In genomic region chr17:82611140-82612058, GRCh38 we compare ENCODE assay signal across 10 cellular contexts. TPM values are rescaled to one million over a fixed set of nuclear protein-coding genes. Genes with fewer than 3 reads are reported as not detected.
A peak's percentile ranks its signal among the peaks of the same experiment; 100 is the strongest.
DNase-seq lines count a peak whose midpoint lies in the region; ATAC-seq and TF ChIP-seq lines count a peak whose summit lies in the region.
"Had no signal": no experiment of that assay in that cellular context is flagged by ENCODE, and none has a peak within 500 bp of the region (broad histone marks: within the 10 kb centered on the region; RNA-seq: fewer than 3 reads in every experiment).

No MANE protein-coding gene starts in this region.

- ATAC-seq in right cardiac atrium (no peak), upper lobe of left lung (ENCODE audit: low FRiP score in 2 of 2) (no peak), GM21367 (IDR thresholded peaks at IDR 0.05; ENCODE audit: unreplicated experiment) (no peak)
- no peak for ATAC-seq in activated naive CD4-positive, alpha-beta T cell treated with anti-CD3 and anti-CD28 coated beads, Interleukin-2, amount 50 U/mL, for 72 hours
- ATAC-seq: activated T-helper 17 cell treated with anti-CD3 and anti-CD28 coated beads, Interleukin-2, amount 50 U/mL, for 72 hours; PC-3 had no signal

- TF ChIP-seq CTCF in upper lobe of left lung (IDR thresholded peaks at IDR 0.05): no peak

- intact Hi-C loops in right cardiac atrium (cut with DNase I): no loop called here

- no peaks in the 10 kb centered on the region for H3K4me1 Mint-ChIP-seq in immature natural killer cell
- H3K4me1 Mint-ChIP-seq: activated T-helper 17 cell treated with anti-CD3 and anti-CD28 coated beads, Interleukin-2, amount 50 U/mL, for 72 hours had no signal

- H3K4me3 ChIP-seq in SK-N-MC: peak overlapping the region; percentile 34; the same call in 1 of the 2 replicates
- no peak overlapping the region for H3K4me3 ChIP-seq in right cardiac atrium (ENCODE audit: low read length)
- H3K4me3 ChIP-seq in upper lobe of left lung: no peak overlapping the region

- peaks cover 0 to 1% (median 1%) of the 10 kb centered on the region in 3 donors for H3K27me3 Mint-ChIP-seq in immature natural killer cell (ENCODE audit: low read depth in 3 of 3)
- H3K27me3 Mint-ChIP-seq: activated T-helper 17 cell treated with anti-CD3 and anti-CD28 coated beads, Interleukin-2, amount 50 U/mL, for 72 hours had no signal

- TF ChIP-seq EP300 in upper lobe of left lung (IDR thresholded peaks at IDR 0.05): no peak

- DNase-seq in COLO668 (lab: John Stamatoyannopoulos, UW; ENCODE audit: unreplicated experiment) (peak; percentile 5), KBM-7 (peak; percentile 47), SK-N-MC (ENCODE audit: low read depth, low spot score) (no peak), right cardiac atrium (peak; percentile 45 to 81 (median 70)), immature natural killer cell (no peak), upper lobe of left lung (no peak)
- no peak for DNase-seq in activated naive CD4-positive, alpha-beta T cell treated with anti-CD3 and anti-CD28 coated beads, Interleukin-2, amount 50 U/mL, for 72 hours (ENCODE audit: low spot score in 2 of 2)
- DNase-seq: PC-3 had no signal

- H3K4me1 ChIP-seq in right cardiac atrium (ENCODE audit: control insufficient read depth, insufficient read depth, low read length) (no peaks in the 10 kb centered on the region), upper lobe of left lung (peaks cover 3 to 20% (median 5%) of the 10 kb centered on the region in 4 donors)

- TF ChIP-seq POLR2A in upper lobe of left lung (IDR thresholded peaks at IDR 0.05): no peak

- H3K27me3 ChIP-seq in right cardiac atrium (ENCODE audit: control insufficient read depth, insufficient read depth) (no peaks in the 10 kb centered on the region), upper lobe of left lung (no peaks in the 10 kb centered on the region)

- in situ Hi-C loops in KBM-7 (cut with MboI; ENCODE audit: low pct_unique_long_range_greater_than_20kb, low sequenced_read_pairs): no loop called here

- WGBS in right cardiac atrium: 64% methylated on average over 21 of the region's 21 CpGs
- WGBS in upper lobe of left lung, 2 donors: 75 to 76% methylated on average over 21 of the region's 21 CpGs

- H3K27ac Mint-ChIP-seq in activated naive CD4-positive, alpha-beta T cell treated with anti-CD3 and anti-CD28 coated beads, Interleukin-2, amount 50 U/mL, for 72 hours: peak overlapping the region in 1 of 2 donors; percentile 30
- no peak overlapping the region for H3K27ac Mint-ChIP-seq in immature natural killer cell

- H3K36me3 Mint-ChIP-seq in activated naive CD4-positive, alpha-beta T cell treated with anti-CD3 and anti-CD28 coated beads, Interleukin-2, amount 50 U/mL, for 72 hours: peaks cover 6 to 21% of the 10 kb centered on the region in 2 donors
- peaks cover 12 to 26% (median 18%) of the 10 kb centered on the region in 3 donors for H3K36me3 Mint-ChIP-seq in immature natural killer cell

- no peak overlapping the region for H3K9ac ChIP-seq in SK-N-MC (ENCODE audit: insufficient read length)

- H3K36me3 ChIP-seq in SK-N-MC (ENCODE audit: insufficient read depth, low read length): peaks cover 38% of the 10 kb centered on the region
- H3K36me3 ChIP-seq in upper lobe of left lung: peaks cover 9 to 57% (median 31%) of the 10 kb centered on the region in 4 donors

- no peaks in the 10 kb centered on the region for H3K9me3 Mint-ChIP-seq in activated naive CD4-positive, alpha-beta T cell treated with anti-CD3 and anti-CD28 coated beads, Interleukin-2, amount 50 U/mL, for 72 hours
- H3K9me3 Mint-ChIP-seq in immature natural killer cell: no peaks in the 10 kb centered on the region
- H3K9me3 Mint-ChIP-seq: activated T-helper 17 cell treated with anti-CD3 and anti-CD28 coated beads, Interleukin-2, amount 50 U/mL, for 72 hours had no signal

- H3K9me3 ChIP-seq in SK-N-MC (ENCODE audit: low read depth, low read length) (no peaks in the 10 kb centered on the region), right cardiac atrium (ENCODE audit: control insufficient read depth, low read length) (no peaks in the 10 kb centered on the region), upper lobe of left lung (no peaks in the 10 kb centered on the region)

- no peak overlapping the region for H3K4me3 Mint-ChIP-seq in immature natural killer cell
- H3K4me3 Mint-ChIP-seq: activated T-helper 17 cell treated with anti-CD3 and anti-CD28 coated beads, Interleukin-2, amount 50 U/mL, for 72 hours had no signal

- peak overlapping the region; percentile 12 for H3K27ac ChIP-seq in SK-N-MC
- no peak overlapping the region for H3K27ac ChIP-seq in right cardiac atrium (ENCODE audit: low read length)
- peak overlapping the region in 2 of 4 donors; percentile 19 to 23 for H3K27ac ChIP-seq in upper lobe of left lung

RNA-seq across cellular contexts. Expression of gene WDR45B, which starts 36.8 kb away (rescaled TPM):
- 10 to 100 TPM; 43.8 to 49.2 (median 45.8) TPM for total RNA-seq in right cardiac atrium
- 37.0 TPM for polyA plus RNA-seq in right cardiac atrium
- 10 to 100 TPM; 33.9 to 89.9 TPM for total RNA-seq in activated naive CD4-positive, alpha-beta T cell treated with anti-CD3 and anti-CD28 coated beads, Interleukin-2, amount 50 U/mL, for 72 hours
- polyA plus RNA-seq in immature natural killer cell: 10 to 100 TPM; 34.3 to 65.5 (median 48.9) TPM
- 10 to 100 TPM; 54.9 to 90.0 (median 74.3) TPM for total RNA-seq in upper lobe of left lung

Comparison
In these comparisons a context has a peak if more than half of its experiments do, and no peak if none do; other contexts are left out.
1. DNase-seq: peak in COLO668 (single experiment), KBM-7 (single experiment) and right cardiac atrium (3 of 3); none in SK-N-MC (single experiment), activated naive CD4-positive, alpha-beta T cell treated with anti-CD3 and anti-CD28 coated beads, Interleukin-2, amount 50 U/mL, for 72 hours (0 of 2), immature natural killer cell (0 of 3) and upper lobe of left lung (0 of 2).